In genomic region chr5:10632110-10632903, GRCh38 we compare ENCODE assay signal across 9 cellular contexts.
A peak's percentile ranks its signal among the peaks of the same experiment; 100 is the strongest.
DNase-seq lines count a peak whose midpoint lies in the region; ATAC-seq, FAIRE-seq and TF ChIP-seq lines count a peak whose summit lies in the region.
"Had no signal": no experiment of that assay in that cellular context is flagged by ENCODE, and none has a peak within 500 bp of the region (broad histone marks: within the 10 kb centered on the region; RNA-seq: fewer than 3 reads in every experiment).

No MANE protein-coding gene starts in this region.

- H3K4me1 ChIP-seq in K562 (replicated peaks in 1 of 2; ENCODE audit: control insufficient read depth in 2 of 2, insufficient read depth in 2 of 2, low read length in 2 of 2), result peaks cover 2 to 10% of the 10 kb centered on the region in 2 experiments; a peak in 3 of 5 replicates

- H3K4me2 ChIP-seq in K562 (ENCODE audit: insufficient read depth, low read length), result no peak overlapping the region

- 30% methylated on average over 23 of the region's 23 CpGs for WGBS in K562 (ENCODE audit: insufficient coverage, low coverage, missing lambda C conversion rate)

- no peak overlapping the region for H3K9ac ChIP-seq in K562 (ENCODE audit: insufficient read depth in 1 of 2, low read depth in 2 of 2, low read length in 2 of 2)

- CTCF ChIA-PET in K562 (lab: Yijun Ruan, JAX; ENCODE audit: low intra/inter-chr PET ratio), result no interaction called here

- TF ChIP-seq CTCF in K562 (IDR thresholded peaks at IDR 0.05 in 2 of 3, conservative IDR thresholded peaks at IDR 0.05 in 1 of 3; ENCODE audit: insufficient read depth in 2 of 3, low read depth in 1 of 3, low read length in 3 of 3), result no peak

- in situ Hi-C loops in K562 (cut with MboI), result no loop called here

- peaks cover 31 to 72% of the 10 kb centered on the region in 2 experiments for H3K27me3 ChIP-seq in K562 (ENCODE audit: control insufficient read depth in 2 of 2, insufficient read depth in 2 of 2, low read length in 2 of 2)

- peak; percentile 35 to 78 for DNase-seq in NCI-H526 (lab: John Stamatoyannopoulos, UW)
- DNase-seq in K562 (ENCODE audit: extremely low read depth in 1 of 4, low spot score in 3 of 4), result no peak
- peak; percentile 27 for DNase-seq in stimulated activated CD8-positive, alpha-beta memory T cell treated with anti-CD3 and anti-CD28 coated beads, Interleukin-4, amount 100 ng/mL, for 24 hours (ENCODE audit: low read depth)
- no peak for DNase-seq in cerebellum (ENCODE audit: low spot score)
- no peak for DNase-seq in DMS79 treated with DMSO at 0.1 percent for 48 hours (lab: John Stamatoyannopoulos, UW)
- no peak for DNase-seq in COLO829 (ENCODE audit: low spot score)

- peaks cover 2% of the 10 kb centered on the region for H3K9me1 ChIP-seq in K562 (ENCODE audit: control insufficient read depth, insufficient read depth, low read length)

- H4K20me1 ChIP-seq in K562 (replicated peaks; ENCODE audit: control insufficient read depth, insufficient read depth, low read length), result no peaks in the 10 kb centered on the region

- H3K4me3 ChIP-seq in K562, result no peak overlapping the region

- H3K36me3 ChIP-seq in K562 (ENCODE audit: control insufficient read depth, insufficient read depth, low read length), result no peaks in the 10 kb centered on the region

- no peak for TF ChIP-seq RAD21 in K562 (CRISPR knock-in tag; conservative IDR thresholded peaks at IDR 0.05 in 1 of 2, IDR thresholded peaks at IDR 0.05 in 1 of 2)

- intact Hi-C loops in K562 (cut with micrococcal nuclease), result no loop called here

- no peak for TF ChIP-seq POLR2A in K562 (conservative IDR thresholded peaks at IDR 0.05)

- H2AFZ ChIP-seq in K562 (ENCODE audit: low read depth, low read length), result no peak overlapping the region

- H3K79me2 ChIP-seq in K562 (ENCODE audit: control insufficient read depth, insufficient read depth, low read length), result no peaks in the 10 kb centered on the region

- peak; percentile 50 for ATAC-seq in GM18867 (IDR thresholded peaks at IDR 0.05; ENCODE audit: unreplicated experiment)
- ATAC-seq in HG02623 (IDR thresholded peaks at IDR 0.05; ENCODE audit: unreplicated experiment), result peak; percentile 39
- ATAC-seq in K562, result no peak

- no TSS peak for BruUV-seq in K562 (replicated peaks; lab: Mats Ljungman, UMichigan)

- no peak for TF ChIP-seq EP300 in K562 (IDR thresholded peaks at IDR 0.05; ENCODE audit: low read length)

- POLR2A ChIA-PET in K562 (lab: Yijun Ruan, JAX), result interaction anchor here (1.1 kb wide), 1 partner anchor 155 kb away, joined by 3 read pairs; no protein-coding TSS in a partner anchor

- no peaks in the 10 kb centered on the region for H3K9me3 ChIP-seq in K562 (replicated peaks; ENCODE audit: control insufficient read depth, insufficient read depth, low read depth, low read length)

- no peak overlapping the region for H3K27ac ChIP-seq in K562 (ENCODE audit: extremely low read depth, low read depth, low read length)
- H3K27ac ChIP-seq: VCaP had no signal

- FAIRE-seq in K562 (lab: Jason Lieb, UNC), result no peak

TF ChIP-seq in K562, 482 proteins besides CTCF, POLR2A, EP300 and RAD21:
- peak; percentile 75 for TF ChIP-seq ATF3 (IDR thresholded peaks at IDR 0.05)
- TF ChIP-seq ATF3 (CRISPR knock-in tag; conservative IDR thresholded peaks at IDR 0.05), result no peak
- TF ChIP-seq NFYB (IDR thresholded peaks at IDR 0.05; ENCODE audit: extremely low read depth, insufficient read length), result no peak
- no peak for TF ChIP-seq ZNF239 (CRISPR knock-in tag; IDR thresholded peaks at IDR 0.05)
- no peak for TF ChIP-seq FOXM1 (IDR thresholded peaks at IDR 0.05; ENCODE audit: low read depth)
- no peak for TF ChIP-seq FOXM1 (CRISPR knock-in tag; IDR thresholded peaks at IDR 0.05; ENCODE audit: low read depth)
- 0 out of 2 replicates have a peak, but pooled peaks have one; percentile 17 for TF ChIP-seq JUN (IDR thresholded peaks at IDR 0.05; ENCODE audit: borderline replicate concordance, low read depth, low read length)
- TF ChIP-seq JUN (CRISPR knock-in tag; IDR thresholded peaks at IDR 0.05; ENCODE audit: borderline replicate concordance), result no peak
- no peak for TF ChIP-seq GATAD2A (IDR thresholded peaks at IDR 0.05)
- TF ChIP-seq ZNF398 (CRISPR knock-in tag; IDR thresholded peaks at IDR 0.05), result no peak
- TF ChIP-seq JUND (IDR thresholded peaks at IDR 0.05; ENCODE audit: borderline replicate concordance, low read depth, low read length), result peak; percentile 50; the same call in 1 of the 2 replicates
- no peak for TF ChIP-seq JUND (tag; IDR thresholded peaks at IDR 0.05; ENCODE audit: borderline replicate concordance, low read depth, low read length)
- no peak for TF ChIP-seq ID3 (CRISPR knock-in tag; IDR thresholded peaks at IDR 0.05)
- no peak for TF ChIP-seq ID3 (tag; IDR thresholded peaks at IDR 0.05)
- no peak for TF ChIP-seq NFATC3 (IDR thresholded peaks at IDR 0.05)
- TF ChIP-seq YY1 (IDR thresholded peaks at IDR 0.05; ENCODE audit: borderline replicate concordance in 1 of 3, control insufficient read depth in 1 of 3, extremely low read depth in 1 of 3, insufficient read depth in 3 of 3, insufficient read length in 1 of 3, insufficient replicate concordance in 2 of 3, low read depth in 1 of 3, low read length in 2 of 3), result peak in 1 of 3 experiments; percentile 2
- 0 out of 2 replicates have a peak, but pooled peaks have one; percentile 7 for TF ChIP-seq SPI1 (IDR thresholded peaks at IDR 0.05; ENCODE audit: borderline replicate concordance, low read depth, low read length)
- no peak for TF ChIP-seq ZNF277 (CRISPR knock-in tag; IDR thresholded peaks at IDR 0.05; ENCODE audit: borderline replicate concordance)
TF ChIP-seq in K562: peak in this region for 5.

Comparison
In these comparisons a context has a peak if more than half of its experiments do, and no peak if none do; other contexts are left out.
1. DNase-seq: peak in NCI-H526 (2 of 2) and stimulated activated CD8-positive, alpha-beta memory T cell treated with anti-CD3 and anti-CD28 coated beads, Interleukin-4, amount 100 ng/mL, for 24 hours (single experiment); none in K562 (0 of 4), cerebellum (single experiment), DMS79 treated with DMSO at 0.1 percent for 48 hours (single experiment) and COLO829 (single experiment).